Comparison of ENCODE assay signal across 9 cellular contexts in genomic region chr1:226569879-226570547, GRCh38. TPM values are rescaled to one million over a fixed set of nuclear protein-coding genes. Genes with fewer than 3 reads are reported as not detected.
DNase-seq lines count a peak whose midpoint lies in the region; ATAC-seq, FAIRE-seq and TF ChIP-seq lines count a peak whose summit lies in the region.
"Had no signal": no experiment of that assay in that cellular context is flagged by ENCODE, and none has a peak within 500 bp of the region (broad histone marks: within the 10 kb centered on the region; RNA-seq: fewer than 3 reads in every experiment).

No MANE protein-coding gene starts in this region.

- H3K27me3 Mint-ChIP-seq in CD14-positive monocyte (ENCODE audit: low read depth in 3 of 3) = peaks cover 0 to 5% (median 4%) of the 10 kb centered on the region in 3 donors

- WGBS in GM12878 (ENCODE audit: insufficient coverage, insufficient replicate concordance, low lambda C conversion rate, missing lambda C conversion rate) = 16% methylated on average over 4 of the region's 4 CpGs
- WGBS in sigmoid colon, 2 donors = 53 to 58% methylated on average over 4 of the region's 4 CpGs

- H3K4me3 ChIP-seq in Karpas-422 (ENCODE audit: low read length) = no peak overlapping the region; the same call in 1 of the 2 replicates
- no peak overlapping the region for H3K4me3 ChIP-seq in GM12878
- no peak overlapping the region for H3K4me3 ChIP-seq in sigmoid colon
- no peak overlapping the region for H3K4me3 ChIP-seq in kidney (ENCODE audit: low read length in 2 of 2)

- ATAC-seq in GM12878 = peak; percentile 94

- H3K27ac ChIP-seq in Karpas-422 (ENCODE audit: low read length) (no peak overlapping the region), GM12878 (ENCODE audit: control insufficient read depth, insufficient read depth) (no peak overlapping the region), sigmoid colon (peak overlapping the region; percentile 76 to 85 (median 84)), kidney (ENCODE audit: low read depth in 2 of 2, low read length in 2 of 2) (no peak overlapping the region)

- no TSS peak for BruUV-seq in GM12878 (replicated peaks; lab: Mats Ljungman, UMichigan)

- no peaks in the 10 kb centered on the region for H3K79me2 ChIP-seq in Karpas-422 (ENCODE audit: low read length)
- H3K79me2 ChIP-seq in GM12878 (ENCODE audit: control insufficient read depth, insufficient read depth, low read length) = no peaks in the 10 kb centered on the region

- H3K9me3 ChIP-seq in Karpas-422 (ENCODE audit: low read length) = no peaks in the 10 kb centered on the region
- H3K9me3 ChIP-seq in GM12878 (replicated peaks; ENCODE audit: control insufficient read depth, insufficient read depth, low read length) = no peaks in the 10 kb centered on the region
- H3K9me3 ChIP-seq in sigmoid colon = no peaks in the 10 kb centered on the region
- H3K9me3 ChIP-seq in kidney (ENCODE audit: control insufficient read depth in 1 of 2, low read length in 2 of 2) = no peaks in the 10 kb centered on the region

- TF ChIP-seq POLR2A in GM12878 (IDR thresholded peaks at IDR 0.05; ENCODE audit: low read depth, low read length) (no peak), sigmoid colon (IDR thresholded peaks at IDR 0.05) (no peak)

- in situ Hi-C loops in GM12878 (cut with MboI) = no loop called here

- H3K4me1 Mint-ChIP-seq in CD14-positive monocyte = no peaks in the 10 kb centered on the region

- POLR2A ChIA-PET in GM12878 (lab: Charles Lee) = no interaction called here

- peaks cover 0 to 2% (median 0%) of the 10 kb centered on the region in 7 donors for H3K9me3 Mint-ChIP-seq in CD14-positive monocyte
- H3K9me3 Mint-ChIP-seq: CD4-positive, alpha-beta memory T cell had no signal

- SMC1A ChIA-PET in GM12878 (lab: Charles Lee; ENCODE audit: uncharacterized antibody, unreplicated experiment) = interaction anchor here (0.6 to 0.9 kb wide), 4 partner anchors 20 to 1101 kb away, joined by 3 to 4 read pairs (median 4); no protein-coding TSS in a partner anchor

- H3K27ac Mint-ChIP-seq in CD14-positive monocyte = peak overlapping the region in 1 of 7 donors; percentile 63
- H3K27ac Mint-ChIP-seq: CD4-positive, alpha-beta memory T cell had no signal

- RAD21 ChIA-PET in GM12878 (lab: Charles Lee; ENCODE audit: unreplicated experiment) = no interaction called here

- FAIRE-seq in GM12878 (lab: Jason Lieb, UNC) = no peak
- FAIRE-seq in kidney (lab: Jason Lieb, UNC) = no peak

- H3K9me2 ChIP-seq in Karpas-422 (replicated peaks; ENCODE audit: insufficient read depth, low read length) = no peaks in the 10 kb centered on the region

- no peak for TF ChIP-seq RAD21 in GM12878 (IDR thresholded peaks at IDR 0.05; ENCODE audit: insufficient read depth, low read depth, low read length)

- H3K4me2 ChIP-seq in Karpas-422 (ENCODE audit: low read depth, low read length, poor library complexity, severe bottlenecking) (peak overlapping the region; percentile 27), GM12878 (ENCODE audit: control insufficient read depth, insufficient read depth) (no peak overlapping the region)

- DNase-seq in NCI-H510A (lab: John Stamatoyannopoulos, UW) = peak; percentile 17
- no peak for DNase-seq in NCI-H510A treated with DMSO at 0.1 percent for 48 hours (lab: John Stamatoyannopoulos, UW)
- DNase-seq in Karpas-422 = peak; percentile 88
- no peak for DNase-seq in GM12878 (ENCODE audit: low read depth, low spot score)
- peak; percentile 62 for DNase-seq in sigmoid colon
- DNase-seq in kidney = no peak
- DNase-seq in NOMO-1 (lab: John Stamatoyannopoulos, UW; ENCODE audit: unreplicated experiment in 2 of 2) = no peak
- DNase-seq in CD14-positive monocyte (ENCODE audit: low spot score) = no peak

- H4K20me1 ChIP-seq in Karpas-422 (ENCODE audit: insufficient read depth, low read depth, low read length) (no peaks in the 10 kb centered on the region), GM12878 (ENCODE audit: control insufficient read depth, insufficient read depth) (no peaks in the 10 kb centered on the region)

- no peak overlapping the region for H3K4me3 Mint-ChIP-seq in CD14-positive monocyte
- H3K4me3 Mint-ChIP-seq: CD4-positive, alpha-beta memory T cell had no signal

- peaks cover 39% of the 10 kb centered on the region for H3K4me1 ChIP-seq in Karpas-422 (ENCODE audit: low read length)
- H3K4me1 ChIP-seq in GM12878 (ENCODE audit: control insufficient read depth, insufficient read depth, low read length) = no peaks in the 10 kb centered on the region
- peaks cover 0 to 76% (median 61%) of the 10 kb centered on the region in 4 donors for H3K4me1 ChIP-seq in sigmoid colon
- no peaks in the 10 kb centered on the region for H3K4me1 ChIP-seq in kidney (ENCODE audit: control insufficient read depth in 1 of 2, insufficient read depth in 1 of 2, low read depth in 1 of 2, low read length in 2 of 2)

- intact Hi-C loops in GM12878 (cut with micrococcal nuclease; ENCODE audit: unreplicated experiment) = no loop called here
- intact Hi-C loops in sigmoid colon (cut with DNase I) = loop anchor here (2.0 kb wide), 1 partner anchor 19 kb away; no protein-coding TSS in a partner anchor
- intact Hi-C loops in kidney (cut with DNase I) = no loop called here
- intact Hi-C loops in CD14-positive monocyte (cut with micrococcal nuclease) = no loop called here

- H3K36me3 Mint-ChIP-seq in CD14-positive monocyte = no peaks in the 10 kb centered on the region
- H3K36me3 Mint-ChIP-seq: CD4-positive, alpha-beta memory T cell had no signal

- no peak for TF ChIP-seq EP300 in GM12878 (IDR thresholded peaks at IDR 0.05; ENCODE audit: borderline replicate concordance in 1 of 2, control insufficient read depth in 1 of 2, low read depth in 2 of 2, low read length in 2 of 2)
- TF ChIP-seq EP300 in sigmoid colon (IDR thresholded peaks at IDR 0.05) = no peak

- H3K36me3 ChIP-seq in Karpas-422 (ENCODE audit: insufficient read depth, low read length) (no peaks in the 10 kb centered on the region), GM12878 (ENCODE audit: control insufficient read depth in 2 of 2, insufficient read depth in 2 of 2, low read length in 1 of 2) (no peaks in the 10 kb centered on the region), sigmoid colon (no peaks in the 10 kb centered on the region), kidney (ENCODE audit: control insufficient read depth in 1 of 2, insufficient read depth in 2 of 2, low read length in 2 of 2) (no peaks in the 10 kb centered on the region)

- H3K27me3 ChIP-seq in Karpas-422 (ENCODE audit: low read length) (no peaks in the 10 kb centered on the region), GM12878 (replicated peaks in 1 of 2; ENCODE audit: control insufficient read depth in 2 of 2, insufficient read depth in 2 of 2, low read length in 1 of 2) (peaks cover 3 to 4% of the 10 kb centered on the region in 2 experiments; a peak in 2 of 4 replicates), sigmoid colon (no peaks in the 10 kb centered on the region)

- H3K9ac ChIP-seq in Karpas-422 (ENCODE audit: low read length) (peak overlapping the region; percentile 22; the same call in 1 of the 2 replicates), GM12878 (ENCODE audit: control insufficient read depth, insufficient read depth, low read length) (no peak overlapping the region), kidney (ENCODE audit: low read length in 2 of 2) (no peak overlapping the region)

- CTCF ChIA-PET in GM12878 (lab: Yijun Ruan, JAX) = interaction anchor here (1.2 to 2.3 kb wide), 2 partner anchors 23 to 168 kb away, joined by 3 to 13 read pairs; no protein-coding TSS in a partner anchor

- H2AFZ ChIP-seq in Karpas-422 (ENCODE audit: low read length) (no peak overlapping the region), GM12878 (ENCODE audit: control insufficient read depth, low read depth, low read length) (no peak overlapping the region)

- peak in 2 of 3 experiments; percentile 32 to 33; a peak in 3 of 6 replicates for TF ChIP-seq CTCF in GM12878 (IDR thresholded peaks at IDR 0.05 in 2 of 3, conservative IDR thresholded peaks at IDR 0.05 in 1 of 3; ENCODE audit: control insufficient read depth in 2 of 3, extremely low read depth in 1 of 3, insufficient read depth in 1 of 3, low read depth in 3 of 3, low read length in 3 of 3)
- peak in 1 of 4 experiments; percentile 16 for TF ChIP-seq CTCF in sigmoid colon (IDR thresholded peaks at IDR 0.05)
- TF ChIP-seq CTCF in kidney (IDR thresholded peaks at IDR 0.05; ENCODE audit: borderline replicate concordance, extremely low read depth, insufficient read depth) = no peak
- TF ChIP-seq CTCF in CD14-positive monocyte (IDR thresholded peaks at IDR 0.05) = no peak

TF ChIP-seq in GM12878, 131 proteins besides CTCF, POLR2A, EP300 and RAD21 (continues in another document):
- TF ChIP-seq RB1 (IDR thresholded peaks at IDR 0.05; ENCODE audit: borderline replicate concordance) = no peak

RNA-seq across cellular contexts. Expression of gene STUM, which starts 21.4 kb away (rescaled TPM):
- total RNA-seq in Karpas-422 (2014; rRNA removed; shearing (Covaris generic); ENCODE audit: low replicate concordance) = 0.04 and 0.15 TPM in 2 replicates
- total RNA-seq in GM12878 (2013; cell fraction: nucleolus; rRNA removed) = 1.6 and 1.7 TPM in 2 replicates
- total RNA-seq in GM12878 (2014; rRNA removed) (under 0.01 TPM in 1 of 2 replicates, not detected in the other), GM12878 (2014; rRNA removed; fragmentation: Illumina TruSeq; extraction: Trizol) (not detected in 2 replicates), GM12878 (2021) (0.10 TPM in 1 of 2 replicates, not detected in the other), sigmoid colon (10 to 100 TPM in 3 of 4 donors, 1 to 10 TPM in 1; 3.9 to 16.9 (median 13.6) TPM), kidney (1.6 TPM)
- 0.03 TPM for polyA plus RNA-seq in GM12878 (2011; ENCODE audit: low read depth)
- polyA plus RNA-seq in GM12878 (2011; rRNA removed) (0.15 and 0.17 TPM in 2 replicates), GM12878 (2014; fragmentation: Illumina TruSeq; extraction: Trizol) (0.01 TPM in 1 of 2 replicates, not detected in the other), GM12878 (2014; fragmentation: Nextera tagmentation; extraction: Ambion mirVana) (not detected), GM12878 (2014; rRNA removed) (0.03 and 0.09 TPM in 2 replicates), GM12878 (2016; fragmentation: Nextera tagmentation; extraction: Ambion mirVana) (not detected), sigmoid colon (1 to 10 TPM in 1 of 3 donors, under 1 TPM in 2; under 0.01 to 7.2 (median 0.23) TPM), kidney (ENCODE audit: insufficient read depth, low read depth, low replicate concordance) (1.9 TPM), CD14-positive monocyte (not detected)
- 0.08 and 0.09 TPM in 2 replicates for polyA plus RNA-seq in GM12878 (2011; cell fraction: cytosol; rRNA removed)
- 0.53 and 0.94 TPM in 2 replicates for polyA plus RNA-seq in GM12878 (2011; cell fraction: nucleus; rRNA removed)
- 0.04 and 0.24 TPM in 2 replicates for polyA plus RNA-seq in GM12878 (2012)
- 0.05 and 0.15 TPM in 2 replicates for polyA minus RNA-seq in GM12878 (2011; rRNA and poly(A)+ RNA removed)
- not detected in 2 replicates for polyA minus RNA-seq in GM12878 (2011; cell fraction: cytosol; rRNA and poly(A)+ RNA removed)
- 0.12 and 0.19 TPM in 2 replicates for polyA minus RNA-seq in GM12878 (2011; cell fraction: nucleus; rRNA and poly(A)+ RNA removed)
- total RNA-seq: CD4-positive, alpha-beta memory T cell had no signal

Comparison
In these comparisons a context has a peak if more than half of its experiments do, and no peak if none do; other contexts are left out.
1. DNase-seq: peak in NCI-H510A (single experiment), Karpas-422 (single experiment) and sigmoid colon (single experiment); none in NCI-H510A treated with DMSO at 0.1 percent for 48 hours (single experiment), GM12878 (single experiment), kidney (single experiment), NOMO-1 (0 of 2) and CD14-positive monocyte (single experiment).
2. H3K27ac ChIP-seq: peak in sigmoid colon (4 of 4); none in Karpas-422 (single experiment), GM12878 (single experiment) and kidney (0 of 2).
3. CTCF ChIP-seq: peak in GM12878 (2 of 3); none in kidney (single experiment) and CD14-positive monocyte (single experiment).